Comparison of ENCODE assay signal across 26 cellular contexts in the genomic region with DNA sequence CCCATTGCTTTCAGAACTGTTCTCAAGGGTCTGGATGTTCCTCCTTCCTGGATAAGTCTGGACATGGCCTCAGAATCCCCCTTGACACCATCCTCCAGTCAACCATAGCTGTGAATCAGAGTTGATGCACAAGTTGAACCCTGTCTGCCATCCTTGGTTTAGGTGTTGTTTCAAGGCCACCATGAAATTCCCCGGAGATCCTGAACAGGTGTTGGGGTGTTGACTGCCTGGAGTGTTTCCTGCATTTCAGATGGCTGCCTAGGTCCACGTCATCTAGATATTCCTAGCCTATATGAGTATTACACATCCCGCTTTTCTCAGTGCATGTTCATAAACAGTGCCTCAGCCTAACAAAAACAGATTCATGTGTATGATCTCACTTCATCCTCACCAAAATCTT.
"Had no signal": no experiment of that assay in that cellular context is flagged by ENCODE, and none has a peak within 500 bp of the region (broad histone marks: within the 10 kb centered on the region; RNA-seq: fewer than 3 reads in every experiment).

No MANE protein-coding gene starts in this region.

- DNase-seq: activated CD4-positive, alpha-beta memory T cell treated with anti-CD3 and anti-CD28 coated beads for 36 hours; activated CD4-positive, alpha-beta T cell treated with anti-CD3 and anti-CD28 coated beads for 36 hours; activated CD4-positive, alpha-beta T cell treated with anti-CD3 and anti-CD28 coated beads, Interleukin-2, amount 10 ng/mL, durations not matched to agents 24 days and 14 days; activated CD4-positive, CD25-positive, alpha-beta regulatory T cell; activated CD4-positive, CD25-positive, alpha-beta regulatory T cell treated with anti-CD3 and anti-CD28 coated beads, Interleukin-2, amount 50 U/mL, for 72 hours; activated CD8-positive, alpha-beta memory T cell treated with anti-CD3 and anti-CD28 coated beads, Interleukin-2, amount 10 ng/mL, durations not matched to agents 7 days and 5 days; activated CD8-positive, alpha-beta memory T cell treated with anti-CD3 and anti-CD28 coated beads, Interleukin-2, amount 50 U/mL, for 4 hours; activated CD8-positive, alpha-beta T cell treated with anti-CD3 and anti-CD28 coated beads, Interleukin-2, amount 10 ng/mL, durations not matched to agents 7 days and 5 days; activated effector memory CD4-positive, alpha-beta T cell treated with anti-CD3 and anti-CD28 coated beads, Interleukin-2, amount 50 U/mL, for 16 hours; activated naive CD4-positive, alpha-beta T cell treated with anti-CD3 and anti-CD28 coated beads for 36 hours; activated naive CD8-positive, alpha-beta T cell treated with anti-CD3 and anti-CD28 coated beads for 36 hours; activated naive CD8-positive, alpha-beta T cell treated with anti-CD3 and anti-CD28 coated beads, Interleukin-2, amount 50 U/mL, for 24 hours; activated T-cell treated with anti-CD3 and anti-CD28 coated beads, Interleukin-2, amount 50 U/mL, for 1 hour; activated T-cell treated with anti-CD3 and anti-CD28 coated beads, Interleukin-2, amount 50 U/mL, for 48 hours; adrenal gland; amygdala; aorta; body of pancreas; dermis blood vessel endothelial cell; effector CD4-positive, alpha-beta T cell; effector memory CD8-positive, alpha-beta T cell; erythroblast; foreskin keratinocyte; gastrocnemius medialis; glutamatergic neuron; T-helper 2 cell had no signal

- ATAC-seq: activated CD4-positive, alpha-beta T cell treated with anti-CD3 and anti-CD28 coated beads for 36 hours; activated CD8-positive, alpha-beta memory T cell treated with anti-CD3 and anti-CD28 coated beads, Interleukin-2, amount 10 ng/mL, durations not matched to agents 7 days and 5 days; activated CD8-positive, alpha-beta T cell treated with anti-CD3 and anti-CD28 coated beads, Interleukin-2, amount 10 ng/mL, durations not matched to agents 7 days and 5 days; activated naive CD8-positive, alpha-beta T cell treated with anti-CD3 and anti-CD28 coated beads, Interleukin-2, amount 50 U/mL, for 24 hours; body of pancreas; effector memory CD8-positive, alpha-beta T cell; foreskin keratinocyte; gastrocnemius medialis had no signal
